In the genomic region with DNA sequence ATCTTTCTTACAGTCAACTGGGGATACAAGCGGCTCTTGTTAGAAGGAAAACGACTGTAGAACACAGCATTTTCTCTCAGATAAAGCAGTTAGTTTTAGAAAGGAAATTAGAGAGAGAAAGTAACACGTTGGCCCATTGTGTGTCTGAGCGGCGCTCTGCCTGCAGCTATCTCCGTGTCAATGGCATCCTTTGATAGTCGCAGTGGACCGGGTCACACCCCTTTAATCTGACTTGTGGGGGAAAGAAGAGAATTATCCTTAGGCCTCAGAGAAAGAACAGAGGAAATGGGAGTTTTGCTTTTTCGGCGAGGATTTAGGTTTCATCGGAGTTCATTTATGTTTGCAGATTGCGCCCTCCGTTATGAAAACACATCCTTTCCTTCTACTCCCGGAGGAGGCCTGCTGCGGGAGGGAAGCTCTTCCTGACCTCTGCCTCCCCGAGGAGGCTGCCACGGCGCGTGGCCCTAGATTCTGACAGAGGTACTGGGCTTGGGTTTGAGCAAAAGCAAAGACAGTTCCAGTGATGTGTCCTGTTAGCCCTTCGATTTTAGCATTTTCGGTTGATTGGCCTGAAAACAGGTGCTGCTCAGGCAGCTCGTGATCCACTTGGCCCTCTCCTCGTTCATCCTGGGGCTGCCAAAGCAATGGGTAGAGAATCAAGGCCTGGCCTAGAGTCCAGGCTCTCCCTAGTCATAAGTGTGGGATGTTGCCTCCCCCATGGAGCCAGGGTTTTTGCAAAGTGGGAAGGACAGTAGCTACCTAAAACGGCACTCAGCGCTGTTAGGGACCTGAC, we compare ENCODE assay signal across 9 cellular contexts.
A peak's percentile ranks its signal among the peaks of the same experiment; 100 is the strongest.
DNase-seq lines count a peak whose midpoint lies in the region; ATAC-seq and TF ChIP-seq lines count a peak whose summit lies in the region.
"Had no signal": no experiment of that assay in that cellular context is flagged by ENCODE, and none has a peak within 500 bp of the region (broad histone marks: within the 10 kb centered on the region; RNA-seq: fewer than 3 reads in every experiment).

No MANE protein-coding gene starts in this region.

- no peaks in the 10 kb centered on the region for H3K36me3 ChIP-seq in right atrium auricular region

- DNase-seq in right cardiac atrium (no peak), right atrium auricular region (ENCODE audit: low spot score) (no peak), naive B cell (no peak), RKO (ENCODE audit: low spot score) (no peak), cerebellum (ENCODE audit: low spot score) (no peak)
- DNase-seq: NCI-H2081 treated with DMSO at 0.1 percent for 48 hours had no signal

- peaks cover 37% of the 10 kb centered on the region for H3K4me1 Mint-ChIP-seq in brain
- peaks cover 27 to 63% (median 27%) of the 10 kb centered on the region in 3 donors for H3K4me1 Mint-ChIP-seq in naive B cell

- no peak overlapping the region for H3K27ac ChIP-seq in right cardiac atrium (ENCODE audit: low read length)
- no peak overlapping the region for H3K27ac ChIP-seq in right atrium auricular region

- ATAC-seq in right cardiac atrium = peak; percentile 59 to 85
- no peak for ATAC-seq in naive B cell (ENCODE audit: low read depth in 2 of 2)
- ATAC-seq in GM18498 (IDR thresholded peaks at IDR 0.05; ENCODE audit: unreplicated experiment) = no peak
- no peak for ATAC-seq in HG03159 (IDR thresholded peaks at IDR 0.05; ENCODE audit: unreplicated experiment)

- H3K4me1 ChIP-seq in right cardiac atrium (ENCODE audit: control insufficient read depth, insufficient read depth, low read length) (peaks cover 11% of the 10 kb centered on the region), right atrium auricular region (peaks cover 0 to 19% of the 10 kb centered on the region in 2 donors)

- H3K27me3 Mint-ChIP-seq in brain (peaks cover 3% of the 10 kb centered on the region), naive B cell (no peaks in the 10 kb centered on the region)

- H3K27ac Mint-ChIP-seq in brain (peak overlapping the region in 4 of 5 experiments; percentile 16 to 91 (median 68)), naive B cell (peak overlapping the region in 5 of 6 donors; percentile 17 to 89 (median 69))

- WGBS in right cardiac atrium = 56% methylated on average over 25 of the region's 25 CpGs

- TF ChIP-seq CTCF in right atrium auricular region (IDR thresholded peaks at IDR 0.05) = no peak
- TF ChIP-seq CTCF in brain (conservative IDR thresholded peaks at IDR 0.05) = no peak

- peaks cover 0 to 14% (median 0%) of the 10 kb centered on the region in 5 experiments for H3K9me3 Mint-ChIP-seq in brain
- no peaks in the 10 kb centered on the region for H3K9me3 Mint-ChIP-seq in naive B cell

- intact Hi-C loops in right cardiac atrium (cut with DNase I) = no loop called here

- no peak overlapping the region for H3K4me3 ChIP-seq in right cardiac atrium (ENCODE audit: low read length)
- H3K4me3 ChIP-seq in right atrium auricular region = peak overlapping the region in 1 of 2 donors; percentile 10

- no peaks in the 10 kb centered on the region for H3K9me3 ChIP-seq in right cardiac atrium (ENCODE audit: control insufficient read depth, low read length)
- no peaks in the 10 kb centered on the region for H3K9me3 ChIP-seq in right atrium auricular region

- H3K27me3 ChIP-seq in right cardiac atrium (ENCODE audit: control insufficient read depth, insufficient read depth) = no peaks in the 10 kb centered on the region
- no peaks in the 10 kb centered on the region for H3K27me3 ChIP-seq in right atrium auricular region

- H3K36me3 Mint-ChIP-seq in brain = no peaks in the 10 kb centered on the region
- peaks cover 5 to 8% of the 10 kb centered on the region in 2 donors for H3K36me3 Mint-ChIP-seq in naive B cell

- peak overlapping the region in 1 of 5 experiments; percentile 16 for H3K4me3 Mint-ChIP-seq in brain
- H3K4me3 Mint-ChIP-seq in naive B cell = peak overlapping the region in 5 of 8 donors; percentile 42 to 69 (median 55)

Comparison
In these comparisons a context has a peak if more than half of its experiments do, and no peak if none do; other contexts are left out.
1. ATAC-seq: peak in right cardiac atrium (2 of 2); none in naive B cell (0 of 2), GM18498 (single experiment) and HG03159 (single experiment).